ENCODE assay signal across 35 cellular contexts in genomic region chr2:202112041-202112440, GRCh38. TPM values are rescaled to one million over a fixed set of nuclear protein-coding genes. Genes with fewer than 3 reads are reported as not detected.
"Had no signal": no experiment of that assay in that cellular context is flagged by ENCODE, and none has a peak within 500 bp of the region (broad histone marks: within the 10 kb centered on the region; RNA-seq: fewer than 3 reads in every experiment).

No MANE protein-coding gene starts in this region.

- H3K4me1 ChIP-seq: left lung, sigmoid colon, testis had no signal

- FAIRE-seq: islet of Langerhans had no signal

- H3K9me3 Mint-ChIP-seq: natural killer cell; stimulated activated effector memory CD8-positive, alpha-beta T cell treated with anti-CD3 and anti-CD28 coated beads, Interleukin-12 subunit alpha, Interleukin-12 subunit beta, amount 100 ng/mL, for 72 hours had no signal

- H3K4me1 Mint-ChIP-seq: natural killer cell; stimulated activated effector memory CD8-positive, alpha-beta T cell treated with anti-CD3 and anti-CD28 coated beads, Interleukin-12 subunit alpha, Interleukin-12 subunit beta, amount 100 ng/mL, for 72 hours had no signal

- H3K9me3 ChIP-seq: gastrocnemius medialis, left lung, ovary, psoas muscle, sigmoid colon, testis, tibial artery had no signal

- H3K27ac Mint-ChIP-seq: natural killer cell; stimulated activated effector memory CD8-positive, alpha-beta T cell treated with anti-CD3 and anti-CD28 coated beads, Interleukin-12 subunit alpha, Interleukin-12 subunit beta, amount 100 ng/mL, for 72 hours; type B pancreatic cell had no signal

- H3K27me3 Mint-ChIP-seq: type B pancreatic cell had no signal

- H3K36me3 ChIP-seq: gastrocnemius medialis, heart left ventricle, left lung, ovary, sigmoid colon, tibial artery had no signal

- DNase-seq: dorsolateral prefrontal cortex; effector CD4-positive, alpha-beta T cell; foreskin fibroblast; gastrocnemius medialis; heart left ventricle; left cardiac atrium; left lung; mesendoderm; midbrain; natural killer cell; occipital lobe; ovary; posterior cingulate gyrus; psoas muscle; right cardiac atrium; sigmoid colon; stimulated activated CD4-positive, alpha-beta T cell treated with anti-CD3 and anti-CD28 coated beads, Interleukin-2, amount 100 ng/mL, for 24 hours; stimulated activated CD4-positive, alpha-beta T cell treated with anti-CD3 and anti-CD28 coated beads, Interleukin-4, amount 100 ng/mL, for 24 hours; stimulated activated naive CD8-positive, alpha-beta T cell treated with anti-CD3 and anti-CD28 coated beads, Interleukin-15, Interleukin-2, amounts not matched to agents 100 U/mL and 50 U/mL, for 24 hours; substantia nigra; testis; tibial artery had no signal

- ATAC-seq: esophagus mucosa; gastrocnemius medialis; heart left ventricle; left cardiac atrium; left lung; psoas muscle; right cardiac atrium; stimulated activated effector memory CD8-positive, alpha-beta T cell treated with anti-CD3 and anti-CD28 coated beads, Interleukin-12 subunit alpha, Interleukin-12 subunit beta, amount 100 ng/mL, for 72 hours; stimulated activated naive CD8-positive, alpha-beta T cell treated with anti-CD3 and anti-CD28 coated beads, Interleukin-15, Interleukin-2, amounts not matched to agents 100 U/mL and 50 U/mL, for 24 hours had no signal

- H3K4me3 ChIP-seq: dorsolateral prefrontal cortex, gastrocnemius medialis, heart left ventricle, hepatocyte, left lung, ovary, psoas muscle, sigmoid colon, testis, tibial artery had no signal

- H3K4me3 Mint-ChIP-seq: natural killer cell; stimulated activated effector memory CD8-positive, alpha-beta T cell treated with anti-CD3 and anti-CD28 coated beads, Interleukin-12 subunit alpha, Interleukin-12 subunit beta, amount 100 ng/mL, for 72 hours; type B pancreatic cell had no signal

- H3K4me2 ChIP-seq: hepatocyte had no signal

- H2AFZ ChIP-seq: hepatocyte had no signal

- H3K79me2 ChIP-seq: hepatocyte had no signal

- H3K27ac ChIP-seq: epithelial cell of prostate, gastrocnemius medialis, heart left ventricle, hepatocyte, left lung, ovary, psoas muscle, sigmoid colon, testis, tibial artery had no signal

- H3K36me3 Mint-ChIP-seq: natural killer cell; stimulated activated effector memory CD8-positive, alpha-beta T cell treated with anti-CD3 and anti-CD28 coated beads, Interleukin-12 subunit alpha, Interleukin-12 subunit beta, amount 100 ng/mL, for 72 hours; type B pancreatic cell had no signal

- H3K27me3 ChIP-seq: gastrocnemius medialis, hepatocyte, left lung, ovary, sigmoid colon, testis, tibial artery had no signal

RNA-seq across cellular contexts. Expression of gene KIAA2012, which starts 39.0 kb away (rescaled TPM):
- total RNA-seq: esophagus mucosa, gastrocnemius medialis, glomerular endothelial cell, kidney epithelial cell, left cardiac atrium, lower leg skin, lung microvascular endothelial cell, myocyte, natural killer cell, renal cortical epithelial cell, right cardiac atrium had no signal
- polyA plus RNA-seq: heart left ventricle, hepatocyte, neural cell, right cardiac atrium had no signal
